Comparison of ENCODE assay signal across 19 cellular contexts in genomic region chr15:27210176-27210575, GRCh38.
"Had no signal": no experiment of that assay in that cellular context is flagged by ENCODE, and none has a peak within 500 bp of the region (broad histone marks: within the 10 kb centered on the region; RNA-seq: fewer than 3 reads in every experiment).

No MANE protein-coding gene starts in this region.

- H3K27ac ChIP-seq: RWPE1 had no signal

- DNase-seq: KBM-7, MV-4-11, NCI-H1048, NCI-H1105, NCI-H1417, NCI-H1436 treated with DMSO at 0.1 percent for 48 hours, NCI-H1694, NCI-H187 treated with DMSO at 0.1 percent for 48 hours, NCI-H2029 treated with DMSO at 0.1 percent for 48 hours, NCI-H2171 treated with DMSO at 0.1 percent for 48 hours, NCI-H345, NCI-H524, NCI-H526 treated with DMSO at 0.1 percent for 48 hours, NCI-H774, SHP77, SK-N-SH, SW 1271 had no signal

- H3K4me2 ChIP-seq: SK-N-SH had no signal

- ATAC-seq: Panc1 had no signal

- H3K9me3 ChIP-seq: SK-N-SH had no signal

- H3K9ac ChIP-seq: SK-N-SH had no signal

- H3K9me2 ChIP-seq: SK-N-SH had no signal
